25 cellular contexts compared by ENCODE assay signal in genomic region chr13:45809810-45810394, GRCh38. TPM values are rescaled to one million over a fixed set of nuclear protein-coding genes. Genes with fewer than 3 reads are reported as not detected.
DNase-seq lines count a peak whose midpoint lies in the region; ATAC-seq and TF ChIP-seq lines count a peak whose summit lies in the region.
"Had no signal": no experiment of that assay in that cellular context is flagged by ENCODE, and none has a peak within 500 bp of the region (broad histone marks: within the 10 kb centered on the region; RNA-seq: fewer than 3 reads in every experiment).

No MANE protein-coding gene starts in this region.

- no peak overlapping the region for H3K4me3 Mint-ChIP-seq in stimulated activated naive CD8-positive, alpha-beta T cell treated with anti-CD3 and anti-CD28 coated beads, Interleukin-15, amount 100 ng/mL, for 72 hours
- no peak overlapping the region for H3K4me3 Mint-ChIP-seq in stimulated activated memory B cell treated with anti-CD40 and anti-IgM and Interleukin-4, amounts not matched to agents 10 μg/mL and 1 μg/mL and 100 μg/mL, for 72 hours
- no peak overlapping the region for H3K4me3 Mint-ChIP-seq in osteocyte (ENCODE audit: unreplicated experiment)

- peak overlapping the region in 1 of 2 donors; percentile 4 for H3K27ac Mint-ChIP-seq in stimulated activated naive CD8-positive, alpha-beta T cell treated with anti-CD3 and anti-CD28 coated beads, Interleukin-15, amount 100 ng/mL, for 72 hours
- no peak overlapping the region for H3K27ac Mint-ChIP-seq in stimulated activated memory B cell treated with anti-CD40 and anti-IgM and Interleukin-4, amounts not matched to agents 10 μg/mL and 1 μg/mL and 100 μg/mL, for 72 hours
- H3K27ac Mint-ChIP-seq in osteocyte (ENCODE audit: unreplicated experiment): no peak overlapping the region

- H3K36me3 Mint-ChIP-seq in stimulated activated memory B cell treated with anti-CD40 and anti-IgM and Interleukin-4, amounts not matched to agents 10 μg/mL and 1 μg/mL and 100 μg/mL, for 72 hours: no peaks in the 10 kb centered on the region
- no peaks in the 10 kb centered on the region for H3K36me3 Mint-ChIP-seq in osteocyte (ENCODE audit: unreplicated experiment)
- H3K36me3 Mint-ChIP-seq: naive thymus-derived CD4-positive, alpha-beta T cell had no signal

- peaks cover 7% of the 10 kb centered on the region for H3K4me1 Mint-ChIP-seq in stimulated activated naive CD8-positive, alpha-beta T cell treated with anti-CD3 and anti-CD28 coated beads, Interleukin-15, amount 100 ng/mL, for 72 hours
- H3K4me1 Mint-ChIP-seq in stimulated activated memory B cell treated with anti-CD40 and anti-IgM and Interleukin-4, amounts not matched to agents 10 μg/mL and 1 μg/mL and 100 μg/mL, for 72 hours: no peaks in the 10 kb centered on the region
- H3K4me1 Mint-ChIP-seq in osteocyte (ENCODE audit: unreplicated experiment): no peaks in the 10 kb centered on the region

- no peak for DNase-seq in activated CD4-positive, CD25-positive, alpha-beta regulatory T cell (lab: John Stamatoyannopoulos, UW)
- no peak for DNase-seq in stimulated activated naive CD8-positive, alpha-beta T cell treated with anti-CD3 and anti-CD28 coated beads, Interleukin-15, amount 100 ng/mL, for 72 hours
- DNase-seq in stimulated activated naive CD8-positive, alpha-beta T cell treated with anti-CD3 and anti-CD28 coated beads, Interleukin-15, Interleukin-2, amounts not matched to agents 100 U/mL and 50 U/mL, for 24 hours: no peak
- peak; percentile 49 for DNase-seq in astrocyte of the hippocampus (ENCODE audit: low read depth, low spot score)
- no peak for DNase-seq in osteocyte (ENCODE audit: extremely low spot score, unreplicated experiment)
- DNase-seq in SW480 (ENCODE audit: low spot score): no peak
- DNase-seq: 8988T; amygdala; BE2C; dermis blood vessel endothelial cell; DMS79 treated with DMSO at 0.1 percent for 48 hours; GOT3; head of caudate nucleus; naive thymus-derived CD4-positive, alpha-beta T cell; NCI-H1436; NCI-H510A treated with DMSO at 0.1 percent for 48 hours; pancreas; right cardiac atrium; upper lobe of left lung; WERI-Rb-1 had no signal

- TF ChIP-seq CTCF in osteocyte (IDR thresholded peaks at IDR 0.05): no peak

- peak; percentile 36 to 56 for ATAC-seq in activated CD4-positive, CD25-positive, alpha-beta regulatory T cell treated with anti-CD3 and anti-CD28 coated beads, Interleukin-2, amount 50 U/mL, for 24 hours
- peak; percentile 49 for ATAC-seq in stimulated activated naive CD8-positive, alpha-beta T cell treated with anti-CD3 and anti-CD28 coated beads, Interleukin-15, amount 100 ng/mL, for 72 hours
- no peak for ATAC-seq in stimulated activated naive CD8-positive, alpha-beta T cell treated with anti-CD3 and anti-CD28 coated beads, Interleukin-15, Interleukin-2, amounts not matched to agents 100 U/mL and 50 U/mL, for 24 hours
- ATAC-seq in stimulated activated memory B cell treated with anti-CD40 and anti-IgM and Interleukin-4, amounts not matched to agents 10 μg/mL and 1 μg/mL and 100 μg/mL, for 72 hours: peak; percentile 40
- ATAC-seq: naive thymus-derived CD4-positive, alpha-beta T cell; pancreas; right cardiac atrium had no signal

- H3K9me3 Mint-ChIP-seq in stimulated activated naive CD8-positive, alpha-beta T cell treated with anti-CD3 and anti-CD28 coated beads, Interleukin-15, amount 100 ng/mL, for 72 hours: no peaks in the 10 kb centered on the region
- H3K9me3 Mint-ChIP-seq in stimulated activated memory B cell treated with anti-CD40 and anti-IgM and Interleukin-4, amounts not matched to agents 10 μg/mL and 1 μg/mL and 100 μg/mL, for 72 hours: peaks cover under 1% of the 10 kb centered on the region
- peaks cover 3% of the 10 kb centered on the region for H3K9me3 Mint-ChIP-seq in osteocyte (ENCODE audit: unreplicated experiment)
- H3K9me3 Mint-ChIP-seq: naive thymus-derived CD4-positive, alpha-beta T cell had no signal

- H3K27me3 Mint-ChIP-seq in stimulated activated naive CD8-positive, alpha-beta T cell treated with anti-CD3 and anti-CD28 coated beads, Interleukin-15, amount 100 ng/mL, for 72 hours: no peaks in the 10 kb centered on the region
- H3K27me3 Mint-ChIP-seq in stimulated activated memory B cell treated with anti-CD40 and anti-IgM and Interleukin-4, amounts not matched to agents 10 μg/mL and 1 μg/mL and 100 μg/mL, for 72 hours: no peaks in the 10 kb centered on the region
- H3K27me3 Mint-ChIP-seq in osteocyte (ENCODE audit: unreplicated experiment): peaks cover 8% of the 10 kb centered on the region
- H3K27me3 Mint-ChIP-seq: naive thymus-derived CD4-positive, alpha-beta T cell had no signal

RNA-seq across cellular contexts. Expression of gene SIAH3, which starts 41.7 kb away (rescaled TPM):
- total RNA-seq in osteocyte: not detected in 2 replicates
- total RNA-seq: cardiac septum, dermis blood vessel endothelial cell, endothelial cell of umbilical vein, mesenteric fat pad, right cardiac atrium had no signal
